21 cellular contexts compared by ENCODE assay signal in the genomic region with DNA sequence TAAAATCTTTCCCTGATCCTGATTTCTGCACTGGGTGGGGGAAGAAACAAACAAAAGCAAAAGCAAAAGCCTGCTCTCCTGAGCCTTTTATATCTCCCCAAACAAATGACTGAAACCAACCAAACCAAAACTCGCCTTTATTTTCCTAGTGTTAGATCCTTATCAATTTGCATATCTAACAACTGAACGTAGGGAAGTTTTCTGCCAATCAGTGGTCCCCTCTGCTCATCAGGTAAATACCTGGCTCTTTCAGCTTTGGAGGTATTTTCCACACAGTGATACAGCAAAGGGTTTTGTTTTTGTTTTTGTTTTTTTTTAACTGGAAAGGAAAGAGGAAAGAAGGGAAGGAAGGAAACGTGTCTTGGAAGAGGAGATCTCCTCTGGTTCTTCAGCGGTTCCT. TPM values are rescaled to one million over a fixed set of nuclear protein-coding genes. Genes with fewer than 3 reads are reported as not detected.
A peak's percentile ranks its signal among the peaks of the same experiment; 100 is the strongest.
DNase-seq lines count a peak whose midpoint lies in the region; ATAC-seq, FAIRE-seq and TF ChIP-seq lines count a peak whose summit lies in the region.
"Had no signal": no experiment of that assay in that cellular context is flagged by ENCODE, and none has a peak within 500 bp of the region (broad histone marks: within the 10 kb centered on the region; RNA-seq: fewer than 3 reads in every experiment).

No MANE protein-coding gene starts in this region.

- dilution Hi-C loops in endothelial cell of umbilical vein (cut with MboI; ENCODE audit: extremely low pct_ligation_motif_present, low sequenced_read_pairs) = no loop called here

- H3K27ac ChIP-seq in A673 (ENCODE audit: low read depth, low read length, poor library complexity, severe bottlenecking) (peak overlapping the region; percentile 96), OCI-LY3 (ENCODE audit: low read length) (no peak overlapping the region), endothelial cell of umbilical vein (ENCODE audit: insufficient read depth, low read depth, low read length) (no peak overlapping the region), neural progenitor cell (no peak overlapping the region), RWPE1 (no peak overlapping the region)
- H3K27ac ChIP-seq: C4-2B, KMS-11 had no signal

- DNase-seq in A673 (ENCODE audit: low spot score) (no peak), endothelial cell of umbilical vein (ENCODE audit: low read depth, low spot score) (no peak), neural progenitor cell (ENCODE audit: low spot score) (no peak), hippocampal formation (lab: John Stamatoyannopoulos, UW) (no peak), Ammon's horn (ENCODE audit: low spot score) (no peak), natural killer cell (no peak), RWPE1 (ENCODE audit: low spot score) (no peak)
- DNase-seq: COR-L47, H7, NCI-H1092, NCI-H1694, NCI-H446 treated with DMSO at 0.1 percent for 48 hours, OCI-M1, RPMI8226 had no signal

- H3K4me1 ChIP-seq in A673 (ENCODE audit: insufficient read depth, low read length, poor library complexity, severe bottlenecking) = peaks cover 16% of the 10 kb centered on the region
- peaks cover 31% of the 10 kb centered on the region for H3K4me1 ChIP-seq in OCI-LY3 (ENCODE audit: low read length)
- H3K4me1 ChIP-seq in endothelial cell of umbilical vein (ENCODE audit: control insufficient read depth, extremely low read depth, insufficient read depth, low read length) = no peaks in the 10 kb centered on the region
- peaks cover 14% of the 10 kb centered on the region for H3K4me1 ChIP-seq in neural progenitor cell

- ATAC-seq in natural killer cell = no peak
- ATAC-seq: HepG2 had no signal

- TF ChIP-seq POLR2A in endothelial cell of umbilical vein (IDR thresholded peaks at IDR 0.05; ENCODE audit: low read depth, low read length) = no peak

- H3K4me3 ChIP-seq in A673 (ENCODE audit: low read depth, low read length, poor library complexity, severe bottlenecking) = peak overlapping the region; percentile 75
- H3K4me3 ChIP-seq in OCI-LY3 (ENCODE audit: low read length) = no peak overlapping the region
- no peak overlapping the region for H3K4me3 ChIP-seq in endothelial cell of umbilical vein (replicated peaks in 1 of 3; ENCODE audit: insufficient read depth in 1 of 3, low read depth in 1 of 3, low read length in 3 of 3)
- H3K4me3 ChIP-seq in neural progenitor cell = no peak overlapping the region

- CTCF ChIA-PET in A673 (lab: Charles Lee) (no interaction called here), endothelial cell of umbilical vein (lab: Charles Lee) (no interaction called here), RWPE1 (lab: Yijun Ruan, JAX) (no interaction called here)

- H3K9me3 Mint-ChIP-seq in neural progenitor cell (peaks cover 18% of the 10 kb centered on the region), natural killer cell (no peaks in the 10 kb centered on the region)

- H2AFZ ChIP-seq in OCI-LY3 (ENCODE audit: low read depth, low read length) = no peak overlapping the region
- no peak overlapping the region for H2AFZ ChIP-seq in endothelial cell of umbilical vein (ENCODE audit: low read depth, low read length)
- no peak overlapping the region for H2AFZ ChIP-seq in neural progenitor cell (replicated peaks)

- intact Hi-C loops in A673 (cut with micrococcal nuclease; ENCODE audit: unreplicated experiment) (loop anchor here (5.0 kb wide), 1 partner anchor 36 kb away; no protein-coding TSS in a partner anchor), endothelial cell of umbilical vein (cut with micrococcal nuclease) (loop anchor here (10.0 kb wide), 1 partner anchor 84 kb away; no protein-coding TSS in a partner anchor), natural killer cell (cut with micrococcal nuclease) (no loop called here)

- H3K4me1 Mint-ChIP-seq in neural progenitor cell (peaks cover 62% of the 10 kb centered on the region), natural killer cell (peaks cover 9 to 14% of the 10 kb centered on the region in 2 donors)

- H3K27me3 Mint-ChIP-seq in neural progenitor cell (ENCODE audit: insufficient read depth, low read depth) = peaks cover 21% of the 10 kb centered on the region
- peaks cover 46 to 65% of the 10 kb centered on the region in 2 donors for H3K27me3 Mint-ChIP-seq in natural killer cell (ENCODE audit: low read depth in 2 of 2)

- H3K36me3 ChIP-seq in A673 (ENCODE audit: insufficient read depth, low read length, poor library complexity, severe bottlenecking) (peaks cover 39% of the 10 kb centered on the region), OCI-LY3 (replicated peaks; ENCODE audit: low read depth, low read length) (peaks cover 11% of the 10 kb centered on the region), endothelial cell of umbilical vein (ENCODE audit: control insufficient read depth in 2 of 2, extremely low read depth in 1 of 2, insufficient read depth in 2 of 2, low read length in 2 of 2) (no peaks in the 10 kb centered on the region), neural progenitor cell (no peaks in the 10 kb centered on the region)

- H3K27me3 ChIP-seq in A673 (replicated peaks; ENCODE audit: insufficient read depth, low read depth, low read length, poor library complexity) (no peaks in the 10 kb centered on the region), OCI-LY3 (ENCODE audit: low read depth, low read length) (no peaks in the 10 kb centered on the region), endothelial cell of umbilical vein (ENCODE audit: control insufficient read depth in 2 of 2, insufficient read depth in 2 of 2, low read length in 2 of 2) (peaks cover 33 to 67% of the 10 kb centered on the region in 2 experiments), neural progenitor cell (peaks cover 74% of the 10 kb centered on the region)

- H3F3A ChIP-seq in neural progenitor cell (ENCODE audit: low read depth) = peaks cover 9% of the 10 kb centered on the region

- POLR2A ChIA-PET in A673 (lab: Charles Lee; ENCODE audit: low non-redundant PET) (no interaction called here), endothelial cell of umbilical vein (lab: Charles Lee) (no interaction called here), RWPE1 (lab: Yijun Ruan, JAX; ENCODE audit: low non-redundant PET) (no interaction called here)

- no peak for FAIRE-seq in endothelial cell of umbilical vein (lab: Jason Lieb, UNC)
- FAIRE-seq: HepG2 had no signal

- H4K20me1 ChIP-seq in OCI-LY3 (ENCODE audit: insufficient read depth, low read length) (no peaks in the 10 kb centered on the region), endothelial cell of umbilical vein (replicated peaks; ENCODE audit: control insufficient read depth, extremely low read depth, insufficient read depth, low read length) (no peaks in the 10 kb centered on the region), neural progenitor cell (ENCODE audit: low read depth) (peaks cover 14% of the 10 kb centered on the region)

- H3K4me3 Mint-ChIP-seq in neural progenitor cell (peak overlapping the region; percentile 89), natural killer cell (no peak overlapping the region)

- H3K9ac ChIP-seq in OCI-LY3 (ENCODE audit: low read length) = no peak overlapping the region
- H3K9ac ChIP-seq in endothelial cell of umbilical vein (replicated peaks; ENCODE audit: extremely low read depth, insufficient read depth, low read length) = no peak overlapping the region
- no peak overlapping the region for H3K9ac ChIP-seq in neural progenitor cell
- H3K9ac ChIP-seq: KMS-11 had no signal

- TF ChIP-seq CTCF in A673 (conservative IDR thresholded peaks at IDR 0.05; ENCODE audit: low read depth, low read length) (no peak), OCI-LY3 (IDR thresholded peaks at IDR 0.05; ENCODE audit: low read depth, low read length) (no peak), endothelial cell of umbilical vein (IDR thresholded peaks at IDR 0.05; ENCODE audit: extremely low read depth in 1 of 2, insufficient read depth in 1 of 2, low read depth in 1 of 2, low read length in 2 of 2) (no peak), neural progenitor cell (IDR thresholded peaks at IDR 0.05) (no peak), natural killer cell (IDR thresholded peaks at IDR 0.05) (no peak), RWPE1 (conservative IDR thresholded peaks at IDR 0.05; ENCODE audit: low read depth) (no peak)

- H3K9me3 ChIP-seq in A673 (ENCODE audit: low read depth, low read length, poor library complexity, severe bottlenecking) = no peaks in the 10 kb centered on the region
- H3K9me3 ChIP-seq in OCI-LY3 (ENCODE audit: insufficient read depth, low read length) = no peaks in the 10 kb centered on the region
- H3K9me3 ChIP-seq in endothelial cell of umbilical vein (replicated peaks; ENCODE audit: control insufficient read depth, insufficient read depth, low read length) = no peaks in the 10 kb centered on the region
- H3K9me3 ChIP-seq in neural progenitor cell (ENCODE audit: low read depth) = no peaks in the 10 kb centered on the region

- no peak overlapping the region for H3K27ac Mint-ChIP-seq in neural progenitor cell
- no peak overlapping the region for H3K27ac Mint-ChIP-seq in natural killer cell

- H3K4me2 ChIP-seq in OCI-LY3 (ENCODE audit: low read length) = 0 out of 2 replicates have a peak overlapping the region, but pooled peaks have one; percentile 39
- no peak overlapping the region for H3K4me2 ChIP-seq in endothelial cell of umbilical vein (ENCODE audit: insufficient read depth, low read length)
- H3K4me2 ChIP-seq in neural progenitor cell = no peak overlapping the region
- H3K4me2 ChIP-seq: KMS-11 had no signal

- peaks cover 33% of the 10 kb centered on the region for H3K36me3 Mint-ChIP-seq in neural progenitor cell
- peaks cover 11% of the 10 kb centered on the region for H3K36me3 Mint-ChIP-seq in natural killer cell

- H3K9me1 ChIP-seq in endothelial cell of umbilical vein (replicated peaks; ENCODE audit: control insufficient read depth, extremely low read depth, insufficient read depth, low read length) = no peaks in the 10 kb centered on the region

- no peaks in the 10 kb centered on the region for H3K79me2 ChIP-seq in OCI-LY3 (ENCODE audit: low read length)
- H3K79me2 ChIP-seq in endothelial cell of umbilical vein (ENCODE audit: control insufficient read depth, insufficient read depth, low read length) = no peaks in the 10 kb centered on the region
- no peaks in the 10 kb centered on the region for H3K79me2 ChIP-seq in neural progenitor cell (ENCODE audit: low read depth)

- BruUV-seq in A673 (replicated peaks; lab: Mats Ljungman, UMichigan) (TSS peak; percentile 5), endothelial cell of umbilical vein (replicated peaks; lab: Mats Ljungman, UMichigan) (no TSS peak)

RNA-seq across cellular contexts. Expression of gene AMER2, which starts 3.3 kb away (rescaled TPM):
- total RNA-seq in A673 (2021) (49.7 and 70.6 TPM in 2 replicates), endothelial cell of umbilical vein (not detected in 2 replicates), neural progenitor cell (ENCODE audit: low replicate concordance) (0.12 TPM in 1 of 2 replicates, not detected in the other), natural killer cell (not detected)
- not detected in 2 replicates for polyA plus RNA-seq in endothelial cell of umbilical vein
- polyA plus RNA-seq in endothelial cell of umbilical vein (2011; cell fraction: cytosol; rRNA removed) = not detected in 2 replicates
- polyA plus RNA-seq in endothelial cell of umbilical vein (2011; cell fraction: nucleus; rRNA removed) = not detected in 2 replicates
- polyA plus RNA-seq in endothelial cell of umbilical vein (2012) = not detected in 2 replicates
- not detected in 2 replicates for polyA minus RNA-seq in endothelial cell of umbilical vein
- not detected for polyA minus RNA-seq in endothelial cell of umbilical vein (2011; cell fraction: cytosol; rRNA and poly(A)+ RNA removed)
- not detected in 2 replicates for polyA minus RNA-seq in endothelial cell of umbilical vein (2011; cell fraction: nucleus; rRNA and poly(A)+ RNA removed)
- total RNA-seq: A172, HepG2, MCF 10A, SK-MEL-5 had no signal
- polyA plus RNA-seq: HepG2 had no signal

Comparison
In these comparisons a context has a peak if more than half of its experiments do, and no peak if none do; other contexts are left out.
1. RNA of gene AMER2, which starts 3.3 kb away (total RNA-seq): 49.7 to 70.6 TPM in A673; not detected in endothelial cell of umbilical vein, 0.12 TPM in neural progenitor cell and not detected in natural killer cell; every median in the first group is over 10 times any median in the second.